Comparison of ENCODE assay signal across 9 cellular contexts in the genomic region with DNA sequence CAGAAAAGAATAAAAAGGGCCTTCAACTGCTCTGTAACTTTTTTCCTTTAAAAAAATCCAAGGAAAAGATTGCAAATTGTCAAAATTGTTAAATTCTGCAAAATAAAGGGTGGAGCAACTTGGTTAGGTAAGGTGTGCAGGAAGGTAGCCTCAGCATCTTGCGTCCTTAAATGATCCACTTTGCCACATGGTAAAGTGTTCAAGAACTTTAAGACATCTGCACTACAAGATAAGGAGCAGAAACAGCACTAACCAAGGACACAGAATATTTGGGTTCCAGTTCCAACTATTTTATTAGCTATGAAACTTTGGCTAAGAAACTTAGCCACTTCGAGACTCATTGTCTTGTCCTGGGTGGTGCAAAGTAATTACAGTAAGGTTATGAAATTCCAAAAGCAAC. TPM values are rescaled to one million over a fixed set of nuclear protein-coding genes. Genes with fewer than 3 reads are reported as not detected.
"Had no signal": no experiment of that assay in that cellular context is flagged by ENCODE, and none has a peak within 500 bp of the region (broad histone marks: within the 10 kb centered on the region; RNA-seq: fewer than 3 reads in every experiment).

No MANE protein-coding gene starts in this region.

- DNase-seq: GDM1, GF-D8 had no signal

- ATAC-seq: GM12878 had no signal

- H3K4me3 ChIP-seq: GM12878 had no signal

- FAIRE-seq: G401.6, GM12878, GM12891, GM12892, GM18507, GM19239 had no signal

RNA-seq across cellular contexts. Expression of a gene that starts 53.7 kb away (rescaled TPM):
- total RNA-seq: G401, GM12878 had no signal
